In genomic region chr9:70133253-70134208, GRCh38 we compare ENCODE assay signal across 1 cellular context.
TF ChIP-seq lines count a peak whose summit lies in the region.

No MANE protein-coding gene starts in this region.

TF ChIP-seq in HepG2, 621 proteins besides CTCF, POLR2A, EP300 and RAD21:
- TF ChIP-seq, protein P1, sequence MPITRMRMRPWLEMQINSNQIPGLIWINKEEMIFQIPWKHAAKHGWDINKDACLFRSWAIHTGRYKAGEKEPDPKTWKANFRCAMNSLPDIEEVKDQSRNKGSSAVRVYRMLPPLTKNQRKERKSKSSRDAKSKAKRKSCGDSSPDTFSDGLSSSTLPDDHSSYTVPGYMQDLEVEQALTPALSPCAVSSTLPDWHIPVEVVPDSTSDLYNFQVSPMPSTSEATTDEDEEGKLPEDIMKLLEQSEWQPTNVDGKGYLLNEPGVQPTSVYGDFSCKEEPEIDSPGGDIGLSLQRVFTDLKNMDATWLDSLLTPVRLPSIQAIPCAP (CRISPR knock-in tag; IDR thresholded peaks at IDR 0.05; ENCODE audit: low read depth), result no peak
- TF ChIP-seq ZMYM3 (CRISPR knock-in tag; IDR thresholded peaks at IDR 0.05) (no peak), ZNF264 (CRISPR knock-in tag; IDR thresholded peaks at IDR 0.05) (no peak), CEBPB (IDR thresholded peaks at IDR 0.05; ENCODE audit: borderline replicate concordance, low read depth, low read length) (0 out of 2 replicates have a peak, but pooled peaks have one; percentile 3), ZFYVE20 (CRISPR knock-in tag; IDR thresholded peaks at IDR 0.05; ENCODE audit: borderline replicate concordance, low read depth) (no peak), ZNF337 (CRISPR knock-in tag; IDR thresholded peaks at IDR 0.05; ENCODE audit: borderline replicate concordance, low read depth) (no peak), HOXA3 (CRISPR knock-in tag; IDR thresholded peaks at IDR 0.05) (no peak)
TF ChIP-seq in HepG2: peak in this region for 1.
